In genomic region chr4:133390198-133390855, GRCh38 we compare ENCODE assay signal across 17 cellular contexts.
DNase-seq lines count a peak whose midpoint lies in the region; ATAC-seq and TF ChIP-seq lines count a peak whose summit lies in the region.
"Had no signal": no experiment of that assay in that cellular context is flagged by ENCODE, and none has a peak within 500 bp of the region (broad histone marks: within the 10 kb centered on the region; RNA-seq: fewer than 3 reads in every experiment).

No MANE protein-coding gene starts in this region.

- in situ Hi-C loops in KBM-7 (cut with MboI; ENCODE audit: low pct_unique_long_range_greater_than_20kb, low sequenced_read_pairs): no loop called here

- TF ChIP-seq CTCF in chondrocyte (IDR thresholded peaks at IDR 0.05) (no peak), sigmoid colon (IDR thresholded peaks at IDR 0.05) (no peak), BE2C (IDR thresholded peaks at IDR 0.05; ENCODE audit: low read depth, low read length) (no peak)

- H3K27me3 Mint-ChIP-seq in chondrocyte (ENCODE audit: low read depth): no peaks in the 10 kb centered on the region
- H3K27me3 Mint-ChIP-seq: B cell; CD4-positive, alpha-beta T cell had no signal

- H3K79me1 ChIP-seq in mesenchymal stem cell (replicated peaks; ENCODE audit: low read length, poor library complexity, severe bottlenecking): no peaks in the 10 kb centered on the region

- peak overlapping the region in 1 of 2 experiments; percentile 31 for H3K18ac ChIP-seq in mesenchymal stem cell (ENCODE audit: low read depth in 1 of 2, low read length in 2 of 2)

- no peak overlapping the region for H3K27ac Mint-ChIP-seq in chondrocyte (ENCODE audit: unreplicated experiment)
- H3K27ac Mint-ChIP-seq: B cell; CD4-positive, alpha-beta T cell had no signal

- H3K14ac ChIP-seq in mesenchymal stem cell (ENCODE audit: low read length in 2 of 2): no peak overlapping the region

- no peak overlapping the region for H3K4me3 Mint-ChIP-seq in chondrocyte (ENCODE audit: unreplicated experiment)
- H3K4me3 Mint-ChIP-seq: B cell; CD4-positive, alpha-beta T cell had no signal

- H2AFZ ChIP-seq in mesenchymal stem cell (ENCODE audit: low read depth, low read length): no peak overlapping the region

- no peak overlapping the region for H3K4me3 ChIP-seq in mesenchymal stem cell (ENCODE audit: insufficient read depth in 1 of 2, low read depth in 1 of 2, low read length in 2 of 2)
- no peak overlapping the region for H3K4me3 ChIP-seq in sigmoid colon
- no peak overlapping the region for H3K4me3 ChIP-seq in BE2C (ENCODE audit: low read depth, low read length)
- H3K4me3 ChIP-seq: HAP-1, SK-N-MC had no signal

- no peak overlapping the region for H3K4ac ChIP-seq in mesenchymal stem cell (ENCODE audit: low read depth in 1 of 2, low read length in 2 of 2)

- H3K4me1 ChIP-seq in mesenchymal stem cell (ENCODE audit: control insufficient read depth, insufficient read depth, low read depth, low read length): peaks cover 3% of the 10 kb centered on the region
- no peaks in the 10 kb centered on the region for H3K4me1 ChIP-seq in sigmoid colon
- H3K4me1 ChIP-seq in BE2C: no peaks in the 10 kb centered on the region
- H3K4me1 ChIP-seq: HAP-1 had no signal

- intact Hi-C loops in sigmoid colon (cut with DNase I) (no loop called here), head of caudate nucleus (cut with DNase I) (no loop called here)

- H3K27ac ChIP-seq in mesenchymal stem cell (ENCODE audit: low read length, poor library complexity, severe bottlenecking) (no peak overlapping the region), sigmoid colon (no peak overlapping the region)
- H3K27ac ChIP-seq: SK-N-MC had no signal

- TF ChIP-seq EP300 in sigmoid colon (IDR thresholded peaks at IDR 0.05): no peak

- no peak overlapping the region for H2BK5ac ChIP-seq in mesenchymal stem cell (ENCODE audit: low read depth, low read length, poor library complexity, severe bottlenecking)

- H2BK12ac ChIP-seq in mesenchymal stem cell (ENCODE audit: low read length in 2 of 2): no peak overlapping the region

- H3K27me3 ChIP-seq in mesenchymal stem cell (ENCODE audit: control insufficient read depth in 1 of 2, insufficient read depth in 1 of 2, low read length in 2 of 2) (no peaks in the 10 kb centered on the region), sigmoid colon (no peaks in the 10 kb centered on the region), BE2C (no peaks in the 10 kb centered on the region)

- no peaks in the 10 kb centered on the region for H3K36me3 Mint-ChIP-seq in chondrocyte (ENCODE audit: low read depth)

- H2BK15ac ChIP-seq in mesenchymal stem cell (ENCODE audit: low read depth, poor library complexity, severe bottlenecking): peak overlapping the region; percentile 40

- H3K4me2 ChIP-seq in mesenchymal stem cell (ENCODE audit: low read length, poor library complexity, severe bottlenecking): no peak overlapping the region

- no peak overlapping the region for H2BK120ac ChIP-seq in mesenchymal stem cell (ENCODE audit: low read depth, low read length)

- H3K23ac ChIP-seq in mesenchymal stem cell (ENCODE audit: low read length in 2 of 2): no peak overlapping the region

- ATAC-seq in HG02759 (IDR thresholded peaks at IDR 0.05; ENCODE audit: unreplicated experiment) (no peak), HG03135 (IDR thresholded peaks at IDR 0.05; ENCODE audit: unreplicated experiment) (no peak)
- ATAC-seq: Panc1, Right ventricle myocardium inferior had no signal

- H4K8ac ChIP-seq in mesenchymal stem cell (ENCODE audit: low read length): peak overlapping the region; percentile 12

- H3K9ac ChIP-seq in mesenchymal stem cell (ENCODE audit: low read length): no peak overlapping the region

- no peaks in the 10 kb centered on the region for H3K9me3 Mint-ChIP-seq in chondrocyte (ENCODE audit: low read depth)

- TF ChIP-seq POLR2A in sigmoid colon (IDR thresholded peaks at IDR 0.05): no peak

- H3K9me3 ChIP-seq in mesenchymal stem cell (ENCODE audit: control insufficient read depth, low read length) (no peaks in the 10 kb centered on the region), sigmoid colon (no peaks in the 10 kb centered on the region), BE2C (no peaks in the 10 kb centered on the region)
- H3K9me3 ChIP-seq: HAP-1 had no signal

- 94% methylated on average over 3 of the region's 4 CpGs for WGBS in mesenchymal stem cell
- 82 to 89% methylated on average over 4 of the region's 4 CpGs for WGBS in sigmoid colon, 2 donors

- peaks cover 5% of the 10 kb centered on the region for H3K4me1 Mint-ChIP-seq in chondrocyte (ENCODE audit: low read depth)
- H3K4me1 Mint-ChIP-seq: B cell had no signal

- peak; percentile 20 for DNase-seq in KBM-7
- peak; percentile 43 for DNase-seq in chondrocyte (ENCODE audit: low spot score)
- no peak for DNase-seq in mesenchymal stem cell
- peak; percentile 56 for DNase-seq in sigmoid colon
- DNase-seq in head of caudate nucleus: no peak
- no peak for DNase-seq in BE2C
- DNase-seq: CD4-positive, alpha-beta T cell; KG1; NCI-H1048; NCI-H524 treated with DMSO at 0.1 percent for 48 hours had no signal

- H3K36me3 ChIP-seq in mesenchymal stem cell (ENCODE audit: control insufficient read depth in 1 of 2, insufficient read depth in 2 of 2, low read depth in 1 of 2, low read length in 2 of 2): no peaks in the 10 kb centered on the region
- no peaks in the 10 kb centered on the region for H3K36me3 ChIP-seq in sigmoid colon
- H3K36me3 ChIP-seq in BE2C: no peaks in the 10 kb centered on the region
- H3K36me3 ChIP-seq: HAP-1 had no signal

- no peak overlapping the region for H4K91ac ChIP-seq in mesenchymal stem cell (ENCODE audit: low read length)

- H2AK5ac ChIP-seq in mesenchymal stem cell (ENCODE audit: low read length, severe bottlenecking): no peak overlapping the region

Comparison
In these comparisons a context has a peak if more than half of its experiments do, and no peak if none do; other contexts are left out.
1. DNase-seq: peak in KBM-7 (single experiment), chondrocyte (single experiment) and sigmoid colon (single experiment); none in mesenchymal stem cell (single experiment), head of caudate nucleus (0 of 42) and BE2C (single experiment).